In genomic region chr2:170034596-170034995, GRCh38 we compare ENCODE assay signal across 29 cellular contexts.
"Had no signal": no experiment of that assay in that cellular context is flagged by ENCODE, and none has a peak within 500 bp of the region (broad histone marks: within the 10 kb centered on the region; RNA-seq: fewer than 3 reads in every experiment).

No MANE protein-coding gene starts in this region.

- H3K4me3 Mint-ChIP-seq: dendritic cell treated with granulocyte-macrophage colony-stimulating factor and Interleukin-4, amounts not matched to agents 40 ng/mL and 50 ng/mL, for 4 days; effector memory CD8-positive, alpha-beta T cell; endodermal cell had no signal

- ATAC-seq: effector memory CD8-positive, alpha-beta T cell; esophagus mucosa; foreskin keratinocyte; gastrocnemius medialis; gastroesophageal sphincter; heart left ventricle; heart right ventricle had no signal

- H3K4me3 ChIP-seq: colonic mucosa, coronary artery, dorsolateral prefrontal cortex, esophagus muscularis mucosa, esophagus squamous epithelium, gastrocnemius medialis, gastroesophageal sphincter, heart left ventricle, heart right ventricle had no signal

- FAIRE-seq: colon, endometrium, endothelial cell of umbilical vein, frontal cortex had no signal

- H3K27me3 ChIP-seq: colonic mucosa, dorsolateral prefrontal cortex, esophagus muscularis mucosa, esophagus squamous epithelium, foreskin keratinocyte, gastrocnemius medialis, gastroesophageal sphincter, heart left ventricle, heart right ventricle had no signal

- H3K9me3 Mint-ChIP-seq: dendritic cell treated with granulocyte-macrophage colony-stimulating factor and Interleukin-4, amounts not matched to agents 40 ng/mL and 50 ng/mL, for 4 days; effector memory CD8-positive, alpha-beta T cell had no signal

- H3K27ac Mint-ChIP-seq: dendritic cell treated with granulocyte-macrophage colony-stimulating factor and Interleukin-4, amounts not matched to agents 40 ng/mL and 50 ng/mL, for 4 days; effector memory CD8-positive, alpha-beta T cell; endodermal cell had no signal

- H3K27ac ChIP-seq: colonic mucosa, coronary artery, dorsolateral prefrontal cortex, epithelial cell of prostate, esophagus muscularis mucosa, esophagus squamous epithelium, foreskin keratinocyte, gastrocnemius medialis, gastroesophageal sphincter, heart left ventricle, heart right ventricle had no signal

- H3K4me1 ChIP-seq: colonic mucosa, esophagus muscularis mucosa, esophagus squamous epithelium, foreskin keratinocyte, gastrocnemius medialis, gastroesophageal sphincter, heart left ventricle, heart right ventricle had no signal

- DNase-seq: colonic mucosa; cortex of kidney; dermis blood vessel endothelial cell; dorsolateral prefrontal cortex; effector CD4-positive, alpha-beta T cell; effector CD8-positive, alpha-beta T cell; effector memory CD4-positive, alpha-beta T cell; effector memory CD8-positive, alpha-beta T cell; endodermal cell; erythroblast; esophagus squamous epithelium; foreskin fibroblast; foreskin keratinocyte; foreskin melanocyte; gastrocnemius medialis; glutamatergic neuron; head of caudate nucleus; heart left ventricle; heart right ventricle had no signal

- H3K36me3 ChIP-seq: colonic mucosa had no signal

- H3K27me3 Mint-ChIP-seq: dendritic cell treated with granulocyte-macrophage colony-stimulating factor and Interleukin-4, amounts not matched to agents 40 ng/mL and 50 ng/mL, for 4 days; effector memory CD8-positive, alpha-beta T cell had no signal

- H3K9me3 ChIP-seq: colonic mucosa, esophagus muscularis mucosa, esophagus squamous epithelium, gastrocnemius medialis, gastroesophageal sphincter had no signal
